Comparison of ENCODE assay signal across 10 cellular contexts in the genomic region with DNA sequence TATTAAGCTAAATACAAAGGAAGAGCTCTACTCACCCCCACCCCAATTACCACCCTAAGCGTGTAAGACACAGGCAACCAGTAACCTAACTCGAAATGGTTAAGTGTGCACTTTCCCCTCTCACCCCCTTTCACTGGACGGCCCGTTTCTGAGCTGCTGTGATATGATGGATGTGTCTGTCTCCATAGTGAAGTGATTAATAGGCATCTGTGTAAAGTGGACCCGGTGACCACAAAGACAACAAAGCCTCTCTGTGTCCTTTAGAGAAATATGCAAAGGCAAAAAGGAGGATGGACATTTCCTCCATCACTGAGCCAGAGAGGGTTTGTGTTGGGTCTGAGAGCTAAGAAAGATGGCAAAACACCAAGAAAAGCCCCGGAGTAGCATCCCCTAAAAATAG.
DNase-seq lines count a peak whose midpoint lies in the region; ATAC-seq and TF ChIP-seq lines count a peak whose summit lies in the region.
"Had no signal": no experiment of that assay in that cellular context is flagged by ENCODE, and none has a peak within 500 bp of the region (broad histone marks: within the 10 kb centered on the region; RNA-seq: fewer than 3 reads in every experiment).

No MANE protein-coding gene starts in this region.

- peak; percentile 14 for ATAC-seq in GM18868 (IDR thresholded peaks at IDR 0.05; ENCODE audit: unreplicated experiment)

- peaks cover 19% of the 10 kb centered on the region for H3K4me1 ChIP-seq in osteoblast (ENCODE audit: insufficient read depth, low read length)

- H3K36me3 ChIP-seq in osteoblast (ENCODE audit: insufficient read depth, low read length): no peaks in the 10 kb centered on the region

- DNase-seq in KBM-7 (peak; percentile 1), coronary artery (ENCODE audit: low spot score) (no peak), osteoblast (ENCODE audit: insufficient read length, low spot score, missing footprints) (no peak), NCI-H510A treated with DMSO at 0.1 percent for 48 hours (lab: John Stamatoyannopoulos, UW) (no peak), NOMO-1 (lab: John Stamatoyannopoulos, UW; ENCODE audit: unreplicated experiment in 2 of 2) (no peak), NCI-H774 (lab: John Stamatoyannopoulos, UW) (no peak), DMS153 treated with DMSO at 0.1 percent for 48 hours (lab: John Stamatoyannopoulos, UW; ENCODE audit: unreplicated experiment) (no peak)
- DNase-seq: activated CD4-positive, CD25-positive, alpha-beta regulatory T cell; activated naive CD4-positive, alpha-beta T cell treated with anti-CD3 and anti-CD28 coated beads, Interleukin-2, amount 50 U/mL, for 16 hours had no signal

- no peaks in the 10 kb centered on the region for H4K20me1 ChIP-seq in osteoblast (ENCODE audit: insufficient read depth, low read length)

- H2AFZ ChIP-seq in osteoblast (ENCODE audit: low read length): peak overlapping the region; percentile 57

- peak overlapping the region; percentile 86 for H3K4me2 ChIP-seq in osteoblast (ENCODE audit: insufficient read depth, low read length)

- H3K4me3 ChIP-seq in coronary artery: peak overlapping the region; percentile 51
- H3K4me3 ChIP-seq in osteoblast (ENCODE audit: insufficient read depth, low read length): peak overlapping the region; percentile 64

- in situ Hi-C loops in KBM-7 (cut with MboI; ENCODE audit: low pct_unique_long_range_greater_than_20kb, low sequenced_read_pairs): no loop called here

- H3K79me2 ChIP-seq in osteoblast (ENCODE audit: insufficient read depth, low read length): no peaks in the 10 kb centered on the region

- no peaks in the 10 kb centered on the region for H3K27me3 ChIP-seq in osteoblast (ENCODE audit: insufficient read depth, low read length)

- TF ChIP-seq CTCF in coronary artery (IDR thresholded peaks at IDR 0.05): no peak
- no peak for TF ChIP-seq CTCF in osteoblast (IDR thresholded peaks at IDR 0.05; ENCODE audit: extremely low read depth, low read depth, low read length)

- H3K27ac ChIP-seq in coronary artery: peak overlapping the region in 1 of 2 donors; percentile 15
- H3K27ac ChIP-seq in osteoblast (ENCODE audit: low read depth, low read length): peak overlapping the region; percentile 36

- no peaks in the 10 kb centered on the region for H3K9me3 ChIP-seq in osteoblast (ENCODE audit: low read depth, low read length)
